Comparison of ENCODE assay signal across 9 cellular contexts in genomic region chr15:77060560-77060959, GRCh38. TPM values are rescaled to one million over a fixed set of nuclear protein-coding genes. Genes with fewer than 3 reads are reported as not detected.
DNase-seq lines count a peak whose midpoint lies in the region; ATAC-seq, FAIRE-seq and TF ChIP-seq lines count a peak whose summit lies in the region.
"Had no signal": no experiment of that assay in that cellular context is flagged by ENCODE, and none has a peak within 500 bp of the region (broad histone marks: within the 10 kb centered on the region; RNA-seq: fewer than 3 reads in every experiment).

No MANE protein-coding gene starts in this region.

- peak overlapping the region; percentile 59 to 85 (median 73) for H3K4me2 ChIP-seq in BLaER1 treated with 17β-estradiol and CSF1 and Interleukin-3, amounts not matched to agents 10 nM and 100 nM

- DNase-seq in RPMI8226 (peak; percentile 80), fibroblast of the aortic adventitia (ENCODE audit: low read depth) (peak; percentile 70), pancreas (no peak), tibial nerve (ENCODE audit: low spot score in 2 of 2) (no peak), DMS53 treated with DMSO at 0.1 percent for 48 hours (lab: John Stamatoyannopoulos, UW; ENCODE audit: unreplicated experiment) (no peak)
- DNase-seq in stimulated activated naive CD4-positive, alpha-beta T cell (lab: John Stamatoyannopoulos, UW) = no peak
- DNase-seq: NCI-H748 treated with DMSO at 0.1 percent for 48 hours had no signal

- intact Hi-C loops in pancreas (cut with DNase I) = no loop called here

- no peak for TF ChIP-seq CTCF in fibroblast of the aortic adventitia (IDR thresholded peaks at IDR 0.05; ENCODE audit: insufficient read depth, low read length)
- no peak for TF ChIP-seq CTCF in pancreas (IDR thresholded peaks at IDR 0.05)
- no peak for TF ChIP-seq CTCF in tibial nerve (IDR thresholded peaks at IDR 0.05)

- peaks cover 39 to 73% (median 65%) of the 10 kb centered on the region in 10 experiments for H3K4me1 ChIP-seq in BLaER1 treated with 17β-estradiol and CSF1 and Interleukin-3, amounts not matched to agents 10 nM and 100 nM
- H3K4me1 ChIP-seq in pancreas (peaks cover 34 to 38% (median 37%) of the 10 kb centered on the region in 3 donors), tibial nerve (peaks cover 0 to 72% (median 28%) of the 10 kb centered on the region in 4 donors)

- FAIRE-seq in pancreas (lab: Jason Lieb, UNC) = no peak

- ATAC-seq in pancreas (peak in 3 of 4 donors; percentile 40 to 51 (median 49)), GM18517 (IDR thresholded peaks at IDR 0.05; ENCODE audit: unreplicated experiment) (no peak)

- H3K9ac ChIP-seq in BLaER1 treated with 17β-estradiol and CSF1 and Interleukin-3, amounts not matched to agents 10 nM and 100 nM = peak overlapping the region; percentile 3 to 58 (median 23); a peak in 13 of 22 replicates

- no peak for TF ChIP-seq POLR2A in tibial nerve (IDR thresholded peaks at IDR 0.05)

- H3K4me3 ChIP-seq in BLaER1 treated with 17β-estradiol and CSF1 and Interleukin-3, amounts not matched to agents 10 nM and 100 nM = peak overlapping the region in 1 of 10 experiments; percentile 4; a peak in 2 of 20 replicates
- H3K4me3 ChIP-seq in fibroblast of the aortic adventitia (ENCODE audit: low read depth, low read length) = no peak overlapping the region
- no peak overlapping the region for H3K4me3 ChIP-seq in pancreas
- H3K4me3 ChIP-seq in tibial nerve = no peak overlapping the region

- peaks cover 12 to 100% (median 99%) of the 10 kb centered on the region in 11 experiments; a peak in 20 of 22 replicates for H4K20me1 ChIP-seq in BLaER1 treated with 17β-estradiol and CSF1 and Interleukin-3, amounts not matched to agents 10 nM and 100 nM

- H3K27me3 ChIP-seq in BLaER1 treated with 17β-estradiol and CSF1 and Interleukin-3, amounts not matched to agents 10 nM and 100 nM = no peaks in the 10 kb centered on the region
- no peaks in the 10 kb centered on the region for H3K27me3 ChIP-seq in pancreas
- no peaks in the 10 kb centered on the region for H3K27me3 ChIP-seq in tibial nerve

- peak overlapping the region; percentile 5 to 70 (median 49); a peak in 18 of 22 replicates for H3K27ac ChIP-seq in BLaER1 treated with 17β-estradiol and CSF1 and Interleukin-3, amounts not matched to agents 10 nM and 100 nM
- no peak overlapping the region for H3K27ac ChIP-seq in pancreas
- H3K27ac ChIP-seq in tibial nerve = peak overlapping the region in 2 of 4 donors; percentile 6 to 42

- TF ChIP-seq EP300 in tibial nerve (IDR thresholded peaks at IDR 0.05) = no peak

- H3K36me3 ChIP-seq in BLaER1 treated with 17β-estradiol and CSF1 and Interleukin-3, amounts not matched to agents 10 nM and 100 nM = peaks cover 4 to 56% (median 26%) of the 10 kb centered on the region in 11 experiments; a peak in 15 of 22 replicates
- H3K36me3 ChIP-seq in pancreas (no peaks in the 10 kb centered on the region), tibial nerve (no peaks in the 10 kb centered on the region)

- H3K9me3 ChIP-seq in BLaER1 treated with 17β-estradiol and CSF1 and Interleukin-3, amounts not matched to agents 10 nM and 100 nM (replicated peaks in 1 of 11) = no peaks in the 10 kb centered on the region
- no peaks in the 10 kb centered on the region for H3K9me3 ChIP-seq in pancreas
- H3K9me3 ChIP-seq in tibial nerve = no peaks in the 10 kb centered on the region

RNA-seq across cellular contexts. Expression of gene TSPAN3, which starts 10.3 kb away (rescaled TPM):
- total RNA-seq in fibroblast of the aortic adventitia (ENCODE audit: low replicate concordance) (194 and 288 TPM in 2 replicates), pancreas (100 to 1,000 TPM in 2 of 6 donors, 10 to 100 TPM in 4; 71.6 to 158 (median 88.5) TPM), tibial nerve (100 to 1,000 TPM; 155 to 229 (median 203) TPM)
- polyA plus RNA-seq in pancreas = 100 to 1,000 TPM in 1 of 2 donors, 10 to 100 TPM in 1; 86.7 to 173 TPM

Comparison
In these comparisons a context has a peak if more than half of its experiments do, and no peak if none do; other contexts are left out.
1. H3K27ac ChIP-seq: peak in BLaER1 treated with 17β-estradiol and CSF1 and Interleukin-3, amounts not matched to agents 10 nM and 100 nM (11 of 11); none in pancreas (0 of 4).
2. DNase-seq: peak in RPMI8226 (single experiment) and fibroblast of the aortic adventitia (single experiment); none in pancreas (0 of 6), stimulated activated naive CD4-positive, alpha-beta T cell (0 of 6), tibial nerve (0 of 2) and DMS53 treated with DMSO at 0.1 percent for 48 hours (single experiment).